ENCODE assay signal across 7 cellular contexts in genomic region chr4:101347557-101348366, GRCh38.
DNase-seq lines count a peak whose midpoint lies in the region; ATAC-seq and TF ChIP-seq lines count a peak whose summit lies in the region.

No MANE protein-coding gene starts in this region.

- DNase-seq in NCI-H2029 treated with DMSO at 0.1 percent for 48 hours (lab: John Stamatoyannopoulos, UW) (peak; percentile 91), T1000 (lab: John Stamatoyannopoulos, UW) (peak; percentile 96), astrocyte of the spinal cord (ENCODE audit: low read depth, low spot score) (peak; percentile 98), hypothalamus (lab: John Stamatoyannopoulos, UW) (peak; percentile 74 to 100 (median 99)), retinal pigment epithelial cell (ENCODE audit: low read depth) (peak; percentile 85)

- in situ Hi-C loops in astrocyte of the spinal cord (cut with HindIII; ENCODE audit: low sequenced_read_pairs): no loop called here

- H3K4me3 ChIP-seq in astrocyte of the spinal cord (ENCODE audit: low read depth, low read length): peak overlapping the region; percentile 84
- H3K4me3 ChIP-seq in retinal pigment epithelial cell (ENCODE audit: low read length): peak overlapping the region; percentile 91

- TF ChIP-seq CTCF in astrocyte of the spinal cord (IDR thresholded peaks at IDR 0.05; ENCODE audit: low read depth, low read length) (peak; percentile 8), retinal pigment epithelial cell (conservative IDR thresholded peaks at IDR 0.05; ENCODE audit: low read depth, low read length) (no peak)

- ATAC-seq in GM18517 (IDR thresholded peaks at IDR 0.05; ENCODE audit: unreplicated experiment) (peak; percentile 74), HG03039 (IDR thresholded peaks at IDR 0.05; ENCODE audit: unreplicated experiment) (peak; percentile 85)

Comparison
In these comparisons a context has a peak if more than half of its experiments do, and no peak if none do; other contexts are left out.
1. Peak in every context shown above with its lines: DNase-seq, ATAC-seq and H3K4me3 ChIP-seq.